Comparison of ENCODE assay signal across 1 cellular context in genomic region chr16:14974656-14975417, GRCh38.
TF ChIP-seq lines count a peak whose summit lies in the region.

A gene with protein sequence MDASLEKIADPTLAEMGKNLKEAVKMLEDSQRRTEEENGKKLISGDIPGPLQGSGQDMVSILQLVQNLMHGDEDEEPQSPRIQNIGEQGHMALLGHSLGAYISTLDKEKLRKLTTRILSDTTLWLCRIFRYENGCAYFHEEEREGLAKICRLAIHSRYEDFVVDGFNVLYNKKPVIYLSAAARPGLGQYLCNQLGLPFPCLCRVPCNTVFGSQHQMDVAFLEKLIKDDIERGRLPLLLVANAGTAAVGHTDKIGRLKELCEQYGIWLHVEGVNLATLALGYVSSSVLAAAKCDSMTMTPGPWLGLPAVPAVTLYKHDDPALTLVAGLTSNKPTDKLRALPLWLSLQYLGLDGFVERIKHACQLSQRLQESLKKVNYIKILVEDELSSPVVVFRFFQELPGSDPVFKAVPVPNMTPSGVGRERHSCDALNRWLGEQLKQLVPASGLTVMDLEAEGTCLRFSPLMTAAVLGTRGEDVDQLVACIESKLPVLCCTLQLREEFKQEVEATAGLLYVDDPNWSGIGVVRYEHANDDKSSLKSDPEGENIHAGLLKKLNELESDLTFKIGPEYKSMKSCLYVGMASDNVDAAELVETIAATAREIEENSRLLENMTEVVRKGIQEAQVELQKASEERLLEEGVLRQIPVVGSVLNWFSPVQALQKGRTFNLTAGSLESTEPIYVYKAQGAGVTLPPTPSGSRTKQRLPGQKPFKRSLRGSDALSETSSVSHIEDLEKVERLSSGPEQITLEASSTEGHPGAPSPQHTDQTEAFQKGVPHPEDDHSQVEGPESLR (plus strand): TSS chr16:14975026. CDS start chr16:14975200, 174 bp downstream.

TF ChIP-seq in H1, 55 proteins besides CTCF, POLR2A, EP300 and RAD21:
- TF ChIP-seq SIN3A (conservative IDR thresholded peaks at IDR 0.05 in 1 of 2, IDR thresholded peaks at IDR 0.05 in 1 of 2; ENCODE audit: low read depth in 1 of 2, low read length in 2 of 2) = peak in 1 of 2 experiments; percentile 86; a peak in 2 of 4 replicates
- peak; percentile 94 for TF ChIP-seq KDM4A (IDR thresholded peaks at IDR 0.05; ENCODE audit: low read depth, low read length, severe bottlenecking)
- peak; percentile 77; the same call in 1 of the 2 replicates for TF ChIP-seq RBBP5 (IDR thresholded peaks at IDR 0.05; ENCODE audit: borderline replicate concordance, low read depth, low read length)
- TF ChIP-seq JUND (IDR thresholded peaks at IDR 0.05; ENCODE audit: low read length) = peak; percentile 88
- peak; percentile 64 for TF ChIP-seq PHF8 (conservative IDR thresholded peaks at IDR 0.05; ENCODE audit: low read depth, low read length)
- TF ChIP-seq NRF1 (IDR thresholded peaks at IDR 0.05; ENCODE audit: low read depth, low read length) = peak; percentile 60
- TF ChIP-seq HDAC2 (IDR thresholded peaks at IDR 0.05; ENCODE audit: borderline replicate concordance in 1 of 2, low read depth in 2 of 2, low read length in 2 of 2) = peak in 1 of 2 experiments; percentile 81; a peak in 1 of 4 replicates
- peak; percentile 48; the same call in 1 of the 2 replicates for TF ChIP-seq TAF1 (IDR thresholded peaks at IDR 0.05; ENCODE audit: low read depth, low read length)
- peak; percentile 69 for TF ChIP-seq ASH2L (IDR thresholded peaks at IDR 0.05; ENCODE audit: low read length)
- TF ChIP-seq CHD1 (IDR thresholded peaks at IDR 0.05; ENCODE audit: low read depth, low read length) = peak; percentile 89
- TF ChIP-seq BACH1 (IDR thresholded peaks at IDR 0.05; ENCODE audit: low read length) = peak; percentile 72
TF ChIP-seq in H1: peak in this region for 11; not testable (repeated sequence) for 44.
